In the genomic region with DNA sequence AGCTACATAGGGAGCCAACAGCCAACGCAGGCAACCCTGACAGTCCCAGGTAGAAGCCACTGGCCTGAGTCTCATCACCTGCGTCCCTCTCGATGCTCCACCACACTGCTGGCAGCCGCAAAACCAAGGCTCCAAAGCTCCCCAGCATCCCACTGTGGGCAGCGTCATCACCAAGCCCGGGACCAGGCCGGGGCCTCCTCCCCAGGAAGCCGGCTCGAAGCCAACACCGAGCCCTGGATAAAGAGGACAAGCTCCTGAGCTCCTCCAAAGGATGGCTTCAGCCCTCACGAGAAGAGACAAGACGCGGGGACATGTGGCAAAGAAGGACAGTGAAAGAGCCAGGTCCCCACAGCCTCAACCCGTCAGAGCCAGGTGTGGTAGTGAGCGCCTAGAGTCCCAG, we compare ENCODE assay signal across 29 cellular contexts.
"Had no signal": no experiment of that assay in that cellular context is flagged by ENCODE, and none has a peak within 500 bp of the region (broad histone marks: within the 10 kb centered on the region; RNA-seq: fewer than 3 reads in every experiment).

No MANE protein-coding gene starts in this region.

- H3K27me3 ChIP-seq: brain microvascular endothelial cell, hepatocyte, left lung, tibial nerve, vagina had no signal

- H3K9me3 ChIP-seq: left lung, tibial nerve, vagina had no signal

- H3K4me1 Mint-ChIP-seq: activated naive CD4-positive, alpha-beta T cell treated with anti-CD3 and anti-CD28 coated beads, Interleukin-2, amount 50 U/mL, for 24 hours; immature natural killer cell; natural killer cell; stimulated activated naive CD8-positive, alpha-beta T cell treated with anti-CD3 and anti-CD28 coated beads, Interleukin-15, amount 100 ng/mL, for 72 hours had no signal

- H3K9me3 Mint-ChIP-seq: activated naive CD4-positive, alpha-beta T cell treated with anti-CD3 and anti-CD28 coated beads, Interleukin-2, amount 50 U/mL, for 24 hours; activated T-helper 1 cell treated with anti-CD3 and anti-CD28 coated beads, Interleukin-12 subunit alpha, Interleukin-12 subunit beta, Interleukin-2, Interleukin-4 antibody, amounts not matched to agents 30 ng/mL and 10 ng/mL and 1 ng/mL, durations not matched to agents 14 hours and 24 hours and 36 hours; natural killer cell; stimulated activated naive CD8-positive, alpha-beta T cell treated with anti-CD3 and anti-CD28 coated beads, Interleukin-15, amount 100 ng/mL, for 72 hours had no signal

- H3K4me3 ChIP-seq: hepatocyte, left lung, tibial nerve, vagina had no signal

- H3K9ac ChIP-seq: parathyroid adenoma had no signal

- H3K36me3 Mint-ChIP-seq: activated naive CD4-positive, alpha-beta T cell treated with anti-CD3 and anti-CD28 coated beads, Interleukin-2, amount 50 U/mL, for 24 hours; immature natural killer cell; natural killer cell had no signal

- H3K4me2 ChIP-seq: hepatocyte had no signal

- H3K27me3 Mint-ChIP-seq: activated naive CD4-positive, alpha-beta T cell treated with anti-CD3 and anti-CD28 coated beads, Interleukin-2, amount 50 U/mL, for 24 hours had no signal

- DNase-seq: activated CD4-positive, alpha-beta T cell treated with anti-CD3 and anti-CD28 coated beads for 1 hour; activated CD4-positive, alpha-beta T cell treated with anti-CD3 and anti-CD28 coated beads, Interleukin-2, amount 50 U/mL, for 1 hour; activated CD8-positive, alpha-beta T cell treated with anti-CD3 and anti-CD28 coated beads, Interleukin-2, amount 10 ng/mL, durations not matched to agents 7 days and 5 days; activated gamma-delta T cell; anterior cingulate cortex; brain microvascular endothelial cell; central memory CD4-positive, alpha-beta T cell; dermis blood vessel endothelial cell; effector CD8-positive, alpha-beta T cell; erythroblast; foreskin melanocyte; glutamatergic neuron; immature natural killer cell; kidney glomerular epithelial cell; left lung; midbrain; natural killer cell; nucleus accumbens; right cardiac atrium; stimulated activated CD4-positive, alpha-beta T cell treated with anti-CD3 and anti-CD28 coated beads, Interleukin-12 subunit alpha, Interleukin-12 subunit beta, amount 100 ng/mL, for 4 hours; stimulated activated CD4-positive, alpha-beta T cell treated with anti-CD3 and anti-CD28 coated beads, Interleukin-4, amount 100 ng/mL, for 4 hours; stimulated activated naive CD8-positive, alpha-beta T cell treated with anti-CD3 and anti-CD28 coated beads, Interleukin-15, amount 100 ng/mL, for 72 hours had no signal

- H3K27ac ChIP-seq: brain microvascular endothelial cell, hepatocyte, left lung, parathyroid adenoma, tibial nerve, vagina, WERI-Rb-1 had no signal

- ATAC-seq: activated CD8-positive, alpha-beta T cell treated with anti-CD3 and anti-CD28 coated beads, Interleukin-2, amount 10 ng/mL, durations not matched to agents 7 days and 5 days; left lung; natural killer cell; stimulated activated naive CD8-positive, alpha-beta T cell treated with anti-CD3 and anti-CD28 coated beads, Interleukin-15, amount 100 ng/mL, for 72 hours had no signal

- H3K27ac Mint-ChIP-seq: activated CD8-positive, alpha-beta T cell treated with anti-CD3 and anti-CD28 coated beads, Interleukin-2, amount 10 ng/mL, durations not matched to agents 7 days and 5 days; activated T-helper 1 cell treated with anti-CD3 and anti-CD28 coated beads, Interleukin-12 subunit alpha, Interleukin-12 subunit beta, Interleukin-2, Interleukin-4 antibody, amounts not matched to agents 30 ng/mL and 10 ng/mL and 1 ng/mL, durations not matched to agents 14 hours and 24 hours and 36 hours; immature natural killer cell; natural killer cell; stimulated activated naive CD8-positive, alpha-beta T cell treated with anti-CD3 and anti-CD28 coated beads, Interleukin-15, amount 100 ng/mL, for 72 hours had no signal

- H3K36me3 ChIP-seq: brain microvascular endothelial cell, left lung, tibial nerve, vagina, WERI-Rb-1 had no signal

- H2AFZ ChIP-seq: hepatocyte, parathyroid adenoma had no signal

- H3K4me3 Mint-ChIP-seq: activated CD8-positive, alpha-beta T cell treated with anti-CD3 and anti-CD28 coated beads, Interleukin-2, amount 10 ng/mL, durations not matched to agents 7 days and 5 days; activated naive CD4-positive, alpha-beta T cell treated with anti-CD3 and anti-CD28 coated beads, Interleukin-2, amount 50 U/mL, for 24 hours; activated T-helper 1 cell treated with anti-CD3 and anti-CD28 coated beads, Interleukin-12 subunit alpha, Interleukin-12 subunit beta, Interleukin-2, Interleukin-4 antibody, amounts not matched to agents 30 ng/mL and 10 ng/mL and 1 ng/mL, durations not matched to agents 14 hours and 24 hours and 36 hours; immature natural killer cell; natural killer cell; stimulated activated naive CD8-positive, alpha-beta T cell treated with anti-CD3 and anti-CD28 coated beads, Interleukin-15, amount 100 ng/mL, for 72 hours had no signal
